Comparison of ENCODE assay signal across 31 cellular contexts in genomic region chr3:141072950-141073349, GRCh38. TPM values are rescaled to one million over a fixed set of nuclear protein-coding genes. Genes with fewer than 3 reads are reported as not detected.
"Had no signal": no experiment of that assay in that cellular context is flagged by ENCODE, and none has a peak within 500 bp of the region (broad histone marks: within the 10 kb centered on the region; RNA-seq: fewer than 3 reads in every experiment).

No MANE protein-coding gene starts in this region.

- H3K4me3 Mint-ChIP-seq: activated B cell treated with CpG ODN at 0.5 μM for 24 hours; activated CD4-positive, alpha-beta memory T cell treated with anti-CD3 and anti-CD28 coated beads for 36 hours; activated naive CD4-positive, alpha-beta T cell treated with anti-CD3 and anti-CD28 coated beads, Interleukin-2, amount 10 ng/mL, durations not matched to agents 7 days and 5 days; activated naive CD8-positive, alpha-beta T cell; activated naive CD8-positive, alpha-beta T cell treated with anti-CD3 and anti-CD28 coated beads, Interleukin-2, amount 50 U/mL, for 24 hours; activated T-cell treated with anti-CD3 and anti-CD28 coated beads, Interleukin-2, amount 50 U/mL, for 4 hours; brain; T-helper 1 cell treated with Interleukin-12 subunit alpha and Interleukin-12 subunit beta and Interleukin-4 antibody, amounts not matched to agents 30 μg/mL and 1 μg/mL, for 36 hours; T-helper 2 cell treated with Interferon-gamma antibody and Interleukin-4, amounts not matched to agents 5 μg/mL and 100 μg/mL, for 36 hours had no signal

- H3K27ac ChIP-seq: KMS-11, Peyer's patch, SJSA1 had no signal

- H3K27ac Mint-ChIP-seq: activated B cell treated with CpG ODN at 0.5 μM for 24 hours; activated CD4-positive, alpha-beta memory T cell treated with anti-CD3 and anti-CD28 coated beads for 36 hours; activated naive CD4-positive, alpha-beta T cell treated with anti-CD3 and anti-CD28 coated beads, Interleukin-2, amount 10 ng/mL, durations not matched to agents 7 days and 5 days; activated naive CD8-positive, alpha-beta T cell; activated naive CD8-positive, alpha-beta T cell treated with anti-CD3 and anti-CD28 coated beads, Interleukin-2, amount 50 U/mL, for 24 hours; T-helper 1 cell treated with Interleukin-12 subunit alpha and Interleukin-12 subunit beta and Interleukin-4 antibody, amounts not matched to agents 30 μg/mL and 1 μg/mL, for 36 hours; T-helper 2 cell treated with Interferon-gamma antibody and Interleukin-4, amounts not matched to agents 5 μg/mL and 100 μg/mL, for 36 hours had no signal

- ATAC-seq: activated naive CD8-positive, alpha-beta T cell treated with anti-CD3 and anti-CD28 coated beads, Interleukin-2, amount 50 U/mL, for 24 hours; activated T-cell treated with anti-CD3 and anti-CD28 coated beads, Interleukin-2, amount 50 U/mL, for 4 hours had no signal

- H3K9me3 ChIP-seq: Peyer's patch, SJSA1, SK-N-SH had no signal

- H3K4me3 ChIP-seq: Peyer's patch, SJSA1 had no signal

- H3K9me3 Mint-ChIP-seq: activated B cell treated with CpG ODN at 0.5 μM for 24 hours; activated CD4-positive, alpha-beta memory T cell treated with anti-CD3 and anti-CD28 coated beads for 36 hours; activated naive CD4-positive, alpha-beta T cell treated with anti-CD3 and anti-CD28 coated beads, Interleukin-2, amount 10 ng/mL, durations not matched to agents 7 days and 5 days; activated naive CD8-positive, alpha-beta T cell treated with anti-CD3 and anti-CD28 coated beads, Interleukin-2, amount 50 U/mL, for 24 hours; activated T-cell treated with anti-CD3 and anti-CD28 coated beads, Interleukin-2, amount 50 U/mL, for 4 hours; brain; T-helper 1 cell treated with Interleukin-12 subunit alpha and Interleukin-12 subunit beta and Interleukin-4 antibody, amounts not matched to agents 30 μg/mL and 1 μg/mL, for 36 hours; T-helper 2 cell treated with Interferon-gamma antibody and Interleukin-4, amounts not matched to agents 5 μg/mL and 100 μg/mL, for 36 hours had no signal

- DNase-seq: activated B cell treated with CpG ODN at 0.5 μM for 24 hours; activated CD4-positive, alpha-beta memory T cell treated with anti-CD3 and anti-CD28 coated beads for 36 hours; activated CD4-positive, alpha-beta T cell treated with anti-CD3 and anti-CD28 coated beads for 4 hours; activated CD4-positive, alpha-beta T cell treated with anti-CD3 and anti-CD28 coated beads, Interleukin-2, amount 50 U/mL, for 1 hour; activated CD4-positive, CD25-positive, alpha-beta regulatory T cell treated with anti-CD3 and anti-CD28 coated beads, Interleukin-2, amount 50 U/mL, for 72 hours; activated CD8-positive, alpha-beta memory T cell treated with anti-CD3 and anti-CD28 coated beads, Interleukin-2, amount 50 U/mL, for 4 hours; activated effector memory CD4-positive, alpha-beta T cell treated with Interleukin-2 at 50 U/mL for 16 hours; activated naive CD4-positive, alpha-beta T cell treated with anti-CD3 and anti-CD28 coated beads, Interleukin-2, amount 10 ng/mL, durations not matched to agents 7 days and 5 days; activated naive CD8-positive, alpha-beta T cell treated with anti-CD3 and anti-CD28 coated beads, Interleukin-2, amount 50 U/mL, for 24 hours; activated T-cell treated with anti-CD3 and anti-CD28 coated beads for 4 hours; activated T-cell treated with anti-CD3 and anti-CD28 coated beads, Interleukin-2, amount 50 U/mL, for 4 hours; anterior cingulate cortex; central memory CD4-positive, alpha-beta T cell; MM.1S; MV-4-11; NCI-H1092; NCI-H1436 treated with DMSO at 0.1 percent for 48 hours; NCI-H1694 treated with DMSO at 0.1 percent for 48 hours; NCI-H2029; NCI-H345; NCI-H524 treated with DMSO at 0.1 percent for 48 hours; Peyer's patch; RPMI8226; SHP77 treated with DMSO at 0.1 percent for 48 hours; SK-N-SH had no signal

- H3K27me3 ChIP-seq: Peyer's patch had no signal

- H3K36me3 ChIP-seq: Peyer's patch, SJSA1 had no signal

- H3K4me2 ChIP-seq: KMS-11, SK-N-SH had no signal

- H3K27me3 Mint-ChIP-seq: activated B cell treated with CpG ODN at 0.5 μM for 24 hours; activated naive CD8-positive, alpha-beta T cell; activated naive CD8-positive, alpha-beta T cell treated with anti-CD3 and anti-CD28 coated beads, Interleukin-2, amount 50 U/mL, for 24 hours; brain had no signal

- H3K9ac ChIP-seq: KMS-11, SK-N-SH had no signal

- H3K4me1 ChIP-seq: SJSA1 had no signal

- H3K9me2 ChIP-seq: SK-N-SH had no signal

- H3K36me3 Mint-ChIP-seq: activated CD4-positive, alpha-beta memory T cell treated with anti-CD3 and anti-CD28 coated beads for 36 hours; activated naive CD4-positive, alpha-beta T cell treated with anti-CD3 and anti-CD28 coated beads, Interleukin-2, amount 10 ng/mL, durations not matched to agents 7 days and 5 days; activated naive CD8-positive, alpha-beta T cell; brain had no signal

RNA-seq across cellular contexts. Expression of gene SPSB4, which starts 21.8 kb away (rescaled TPM):
- total RNA-seq: activated B cell treated with CpG ODN at 0.5 μM for 24 hours; activated CD4-positive, alpha-beta memory T cell treated with anti-CD3 and anti-CD28 coated beads for 36 hours; activated T-cell treated with anti-CD3 and anti-CD28 coated beads, Interleukin-2, amount 50 U/mL, for 4 hours had no signal
